8 cellular contexts compared by ENCODE assay signal in the genomic region with DNA sequence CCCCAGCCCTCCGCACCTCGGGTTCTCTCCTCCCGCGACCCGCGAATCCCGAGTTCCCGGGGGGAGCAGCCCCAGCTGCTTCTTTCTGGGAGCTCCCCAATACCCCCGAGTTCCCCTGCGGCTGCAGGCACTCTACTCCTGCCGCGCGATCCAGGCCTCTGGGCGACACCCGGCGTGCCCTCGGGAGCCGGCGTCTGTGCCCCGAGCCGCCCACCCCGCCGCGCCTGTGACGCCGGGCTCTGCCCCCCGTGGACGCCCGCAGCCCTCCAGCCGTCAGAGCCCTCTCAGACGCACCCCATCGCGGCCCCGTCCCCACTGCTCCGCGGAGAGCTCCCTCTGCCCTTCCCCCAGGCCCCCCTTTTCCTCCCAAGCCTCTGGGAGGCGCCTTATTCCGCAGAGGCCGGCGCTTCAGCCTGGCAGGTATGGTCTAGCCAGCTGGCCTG. TPM values are rescaled to one million over a fixed set of nuclear protein-coding genes. Genes with fewer than 3 reads are reported as not detected.
DNase-seq lines count a peak whose midpoint lies in the region; ATAC-seq and TF ChIP-seq lines count a peak whose summit lies in the region.

No MANE protein-coding gene starts in this region.

- no TSS peak for BruUV-seq in PC-9 (replicated peaks; lab: Mats Ljungman, UMichigan)

- DNase-seq in CD4-positive, CD25-positive, alpha-beta regulatory T cell, result peak in 1 of 3 donors; percentile 18
- DNase-seq in PC-9 (peak in 1 of 2 experiments; percentile 29), AG08395 (ENCODE audit: low spot score) (no peak), NOMO-1 treated with DMSO at 0.1 percent for 48 hours (lab: John Stamatoyannopoulos, UW; ENCODE audit: unreplicated experiment) (no peak), amygdala (lab: John Stamatoyannopoulos, UW) (no peak)
- DNase-seq in effector memory CD8-positive, alpha-beta T cell, result no peak
- peak in 4 of 10 donors; percentile 13 to 47 (median 26) for DNase-seq in naive thymus-derived CD8-positive, alpha-beta T cell

- POLR2A ChIA-PET in PC-9 (lab: Charles Lee; ENCODE audit: unreplicated experiment), result no interaction called here
- POLR2A ChIA-PET in naive thymus-derived CD8-positive, alpha-beta T cell (lab: Charles Lee), result interaction anchor here (1.0 kb wide), 1 partner anchor 9 kb away, joined by 3 read pairs; no protein-coding TSS in a partner anchor

- H4K20me1 ChIP-seq in PC-9 (ENCODE audit: insufficient read depth), result no peaks in the 10 kb centered on the region; the same call in 1 of the 2 replicates

- H3F3A ChIP-seq in PC-9 (ENCODE audit: insufficient read depth, low read depth), result peaks cover 11% of the 10 kb centered on the region; the same call in 1 of the 2 replicates

- no peak overlapping the region for H3K4me3 ChIP-seq in CD4-positive, CD25-positive, alpha-beta regulatory T cell (ENCODE audit: low read depth, low read length)
- H3K4me3 ChIP-seq in PC-9, result peak overlapping the region; percentile 99

- H3K79me2 ChIP-seq in PC-9 (ENCODE audit: low read depth), result peaks cover 13% of the 10 kb centered on the region

- no peak overlapping the region for H3K27ac Mint-ChIP-seq in CD4-positive, CD25-positive, alpha-beta regulatory T cell
- H3K27ac Mint-ChIP-seq in effector memory CD8-positive, alpha-beta T cell, result peak overlapping the region; percentile 7 to 82
- peak overlapping the region in 5 of 10 donors; percentile 6 to 85 (median 61) for H3K27ac Mint-ChIP-seq in naive thymus-derived CD8-positive, alpha-beta T cell

- H3K4me1 ChIP-seq in CD4-positive, CD25-positive, alpha-beta regulatory T cell (ENCODE audit: control insufficient read depth, insufficient read depth, low read length, poor library complexity, severe bottlenecking), result peaks cover 17% of the 10 kb centered on the region
- H3K4me1 ChIP-seq in PC-9 (replicated peaks; ENCODE audit: insufficient read depth), result peaks cover 32% of the 10 kb centered on the region

- intact Hi-C loops in PC-9 (cut with micrococcal nuclease; ENCODE audit: unreplicated experiment), result loop anchor here (5.0 kb wide), 1 partner anchor 80 kb away; a partner anchor contains a TSS

- CTCF ChIA-PET in PC-9 (lab: Charles Lee), result no interaction called here

- H3K9me3 Mint-ChIP-seq in CD4-positive, CD25-positive, alpha-beta regulatory T cell, result peaks cover 0 to 2% (median 0%) of the 10 kb centered on the region in 7 donors
- H3K9me3 Mint-ChIP-seq in effector memory CD8-positive, alpha-beta T cell, result no peaks in the 10 kb centered on the region
- no peaks in the 10 kb centered on the region for H3K9me3 Mint-ChIP-seq in naive thymus-derived CD8-positive, alpha-beta T cell

- peaks cover 0 to 14% (median 5%) of the 10 kb centered on the region in 4 donors for H3K4me1 Mint-ChIP-seq in CD4-positive, CD25-positive, alpha-beta regulatory T cell
- peaks cover 8 to 19% of the 10 kb centered on the region in 2 donors for H3K4me1 Mint-ChIP-seq in effector memory CD8-positive, alpha-beta T cell (ENCODE audit: low read depth in 2 of 2)
- peaks cover 2 to 18% (median 14%) of the 10 kb centered on the region in 4 donors for H3K4me1 Mint-ChIP-seq in naive thymus-derived CD8-positive, alpha-beta T cell

- no peak; the same call in 1 of the 2 replicates for TF ChIP-seq CTCF in PC-9 (conservative IDR thresholded peaks at IDR 0.05)

- no peaks in the 10 kb centered on the region for H3K36me3 Mint-ChIP-seq in CD4-positive, CD25-positive, alpha-beta regulatory T cell
- H3K36me3 Mint-ChIP-seq in effector memory CD8-positive, alpha-beta T cell (ENCODE audit: insufficient read depth), result peaks cover 15% of the 10 kb centered on the region
- H3K36me3 Mint-ChIP-seq in naive thymus-derived CD8-positive, alpha-beta T cell, result no peaks in the 10 kb centered on the region

- H3K27me3 Mint-ChIP-seq in CD4-positive, CD25-positive, alpha-beta regulatory T cell, result peaks cover 34% of the 10 kb centered on the region
- H3K27me3 Mint-ChIP-seq in effector memory CD8-positive, alpha-beta T cell, result peaks cover 7 to 8% of the 10 kb centered on the region in 2 donors
- peaks cover 0 to 24% (median 6%) of the 10 kb centered on the region in 5 donors for H3K27me3 Mint-ChIP-seq in naive thymus-derived CD8-positive, alpha-beta T cell

- H3K4me2 ChIP-seq in PC-9, result peak overlapping the region; percentile 92

- peak overlapping the region; percentile 99 for H2AFZ ChIP-seq in PC-9

- no peaks in the 10 kb centered on the region for H3K9me3 ChIP-seq in CD4-positive, CD25-positive, alpha-beta regulatory T cell (ENCODE audit: control insufficient read depth in 2 of 2, low read length in 2 of 2)
- H3K9me3 ChIP-seq in PC-9 (ENCODE audit: insufficient read depth, low read depth), result no peaks in the 10 kb centered on the region

- H3K27me3 ChIP-seq in CD4-positive, CD25-positive, alpha-beta regulatory T cell (ENCODE audit: control insufficient read depth, insufficient read depth, low read length), result peaks cover 14% of the 10 kb centered on the region
- 0 out of 2 replicates have a peak, but pooled peaks cover 6% of the 10 kb centered on the region for H3K27me3 ChIP-seq in PC-9 (ENCODE audit: insufficient read depth, low read depth)

- peak overlapping the region; percentile 80 to 95 (median 84) for H3K4me3 Mint-ChIP-seq in CD4-positive, CD25-positive, alpha-beta regulatory T cell
- peak overlapping the region; percentile 79 to 82 for H3K4me3 Mint-ChIP-seq in effector memory CD8-positive, alpha-beta T cell
- peak overlapping the region; percentile 69 to 88 (median 83) for H3K4me3 Mint-ChIP-seq in naive thymus-derived CD8-positive, alpha-beta T cell

- H3K27ac ChIP-seq in CD4-positive, CD25-positive, alpha-beta regulatory T cell (ENCODE audit: insufficient read depth, low read length, poor library complexity, severe bottlenecking), result no peak overlapping the region
- H3K27ac ChIP-seq in PC-9, result no peak overlapping the region

- no peaks in the 10 kb centered on the region for H3K9me2 ChIP-seq in PC-9 (ENCODE audit: insufficient read depth)

- peak in 1 of 2 donors; percentile 15 for ATAC-seq in CD4-positive, CD25-positive, alpha-beta regulatory T cell (ENCODE audit: low read depth in 2 of 2)
- ATAC-seq in GM21576 (IDR thresholded peaks at IDR 0.05; ENCODE audit: unreplicated experiment), result peak; percentile 22
- ATAC-seq in effector memory CD8-positive, alpha-beta T cell (replicated peaks), result peak; percentile 40
- ATAC-seq in naive thymus-derived CD8-positive, alpha-beta T cell, result peak; percentile 49 to 61

- H3K36me3 ChIP-seq in CD4-positive, CD25-positive, alpha-beta regulatory T cell (ENCODE audit: control insufficient read depth, insufficient read depth, low read length), result no peaks in the 10 kb centered on the region
- no peaks in the 10 kb centered on the region for H3K36me3 ChIP-seq in PC-9 (ENCODE audit: low read depth)

RNA-seq across cellular contexts. Expression of a gene that starts 0.4 kb away (rescaled TPM):
- 0.54 TPM for total RNA-seq in CD4-positive, CD25-positive, alpha-beta regulatory T cell
- polyA plus RNA-seq in CD4-positive, CD25-positive, alpha-beta regulatory T cell, result under 1 TPM in 3 of 4 donors, not detected in 1; 0.11 to 0.79 (median 0.53) TPM
- 28.8 and 32.2 TPM in 2 replicates for total RNA-seq in PC-9 (2021)
- total RNA-seq in naive thymus-derived CD8-positive, alpha-beta T cell, result 1 to 10 TPM; 1.5 to 2.1 TPM
- polyA plus RNA-seq in naive thymus-derived CD8-positive, alpha-beta T cell, result under 1 TPM; 0.53 to 0.89 (median 0.55) TPM

RNA-seq across cellular contexts. Expression of a gene that starts 56.0 kb away (rescaled TPM):
- total RNA-seq in CD4-positive, CD25-positive, alpha-beta regulatory T cell, result 2.0 TPM
- 1 to 10 TPM; 2.1 to 3.0 (median 2.3) TPM for polyA plus RNA-seq in CD4-positive, CD25-positive, alpha-beta regulatory T cell
- total RNA-seq in PC-9 (2021), result not detected in 2 replicates
- 1 to 10 TPM; 1.2 TPM for total RNA-seq in naive thymus-derived CD8-positive, alpha-beta T cell
- 1 to 10 TPM; 2.0 to 2.5 (median 2.2) TPM for polyA plus RNA-seq in naive thymus-derived CD8-positive, alpha-beta T cell

Comparison
In these comparisons a context has a peak if more than half of its experiments do, and no peak if none do; other contexts are left out.
1. H3K27ac Mint-ChIP-seq: peak in effector memory CD8-positive, alpha-beta T cell (2 of 2); none in CD4-positive, CD25-positive, alpha-beta regulatory T cell (0 of 3).
2. Peak in every context shown above with its lines, with median percentiles within 50 percentile points of each other: H3K4me3 Mint-ChIP-seq.